In the genomic region with DNA sequence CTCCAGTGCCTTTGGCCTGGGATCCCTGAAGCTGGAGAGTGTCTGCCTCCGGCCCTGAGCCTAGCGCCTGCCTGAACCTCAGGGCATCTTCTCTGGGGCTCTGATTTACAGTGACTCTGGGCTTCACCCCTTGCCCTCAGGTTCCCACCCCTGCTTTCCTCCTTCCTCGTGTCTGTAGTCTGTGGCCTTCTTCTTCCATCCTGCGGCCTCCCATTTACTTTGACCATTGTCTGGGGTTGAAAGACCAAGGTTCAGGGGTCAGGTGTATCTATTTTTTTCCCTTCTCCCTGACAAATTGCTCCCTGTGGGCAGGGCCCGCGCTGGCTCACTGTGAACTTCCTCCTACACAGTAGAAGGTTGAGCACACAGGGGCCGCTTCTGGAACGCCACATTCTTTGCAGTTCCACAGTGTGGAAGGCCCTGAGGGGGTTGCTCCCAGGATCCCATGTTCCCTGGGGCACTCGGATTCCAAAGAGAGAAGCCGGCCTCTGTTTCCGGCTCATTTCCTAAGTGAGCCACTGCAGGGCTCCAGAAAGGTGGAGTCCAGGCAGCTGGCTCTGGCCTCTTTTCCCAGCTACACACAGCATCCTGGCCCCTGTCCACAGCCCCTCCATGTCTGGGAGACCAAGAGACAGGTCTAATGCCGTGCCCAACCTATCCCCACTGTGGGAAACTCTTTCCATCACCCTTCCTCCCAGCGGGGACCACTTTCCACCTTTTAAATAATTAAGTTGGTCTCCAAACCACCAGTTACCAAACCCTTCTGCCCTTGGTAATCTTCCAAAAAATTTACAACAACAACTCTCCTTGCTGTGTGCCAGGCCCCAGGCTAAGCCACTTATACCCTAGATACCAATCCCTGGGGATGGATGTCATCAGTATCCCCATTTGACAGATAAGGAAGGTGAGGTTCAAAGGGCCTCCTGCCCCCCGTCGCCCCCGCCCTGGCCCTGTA, we compare ENCODE assay signal across 10 cellular contexts.
DNase-seq lines count a peak whose midpoint lies in the region; ATAC-seq and TF ChIP-seq lines count a peak whose summit lies in the region.
"Had no signal": no experiment of that assay in that cellular context is flagged by ENCODE, and none has a peak within 500 bp of the region (broad histone marks: within the 10 kb centered on the region; RNA-seq: fewer than 3 reads in every experiment).

No MANE protein-coding gene starts in this region.

- H3K27ac ChIP-seq in cingulate gyrus (ENCODE audit: low read depth, low read length): peak overlapping the region; percentile 78
- H3K27ac ChIP-seq in muscle layer of duodenum (ENCODE audit: low read length): peak overlapping the region; percentile 16
- peak overlapping the region; percentile 73 to 87 (median 80) for H3K27ac ChIP-seq in transverse colon

- no peak for TF ChIP-seq CTCF in transverse colon (IDR thresholded peaks at IDR 0.05)

- no peaks in the 10 kb centered on the region for H3K36me3 ChIP-seq in muscle layer of duodenum (ENCODE audit: control insufficient read depth in 1 of 2, insufficient read depth in 2 of 2, low read length in 2 of 2)
- H3K36me3 ChIP-seq in transverse colon: no peaks in the 10 kb centered on the region

- no peak for TF ChIP-seq EP300 in transverse colon (IDR thresholded peaks at IDR 0.05; ENCODE audit: low read depth)

- H3K9me3 Mint-ChIP-seq in activated T-cell treated with anti-CD3 and anti-CD28 coated beads, Interleukin-2, amount 50 U/mL, for 24 hours: no peaks in the 10 kb centered on the region
- H3K9me3 Mint-ChIP-seq in activated T-cell treated with anti-CD3 and anti-CD28 coated beads, Interleukin-2, amount 50 U/mL, for 4 hours: no peaks in the 10 kb centered on the region
- H3K9me3 Mint-ChIP-seq in immature natural killer cell: no peaks in the 10 kb centered on the region

- peak; percentile 19 for DNase-seq in activated T-cell treated with anti-CD3 and anti-CD28 coated beads, Interleukin-2, amount 50 U/mL, for 24 hours
- no peak for DNase-seq in activated T-cell treated with anti-CD3 and anti-CD28 coated beads, Interleukin-2, amount 50 U/mL, for 4 hours
- DNase-seq in transverse colon (no peak), immature natural killer cell (no peak), hepatic stellate cell (ENCODE audit: low spot score) (no peak)
- DNase-seq: NCI-H2029 had no signal

- no peak for ATAC-seq in activated T-cell treated with anti-CD3 and anti-CD28 coated beads, Interleukin-2, amount 50 U/mL, for 4 hours
- ATAC-seq in GM18870 (IDR thresholded peaks at IDR 0.05; ENCODE audit: unreplicated experiment): no peak

- H3K4me1 ChIP-seq in muscle layer of duodenum (ENCODE audit: control insufficient read depth in 1 of 2, insufficient read depth in 2 of 2, low read length in 2 of 2): peaks cover 3 to 37% of the 10 kb centered on the region in 2 donors
- peaks cover 11 to 50% (median 25%) of the 10 kb centered on the region in 4 donors for H3K4me1 ChIP-seq in transverse colon

- intact Hi-C loops in transverse colon (cut with DNase I; ENCODE audit: low total_unique reads): no loop called here

- 79 to 100% methylated on average over 1 to 16 of the region's 16 CpGs for WGBS in transverse colon (ENCODE audit: low coverage in 1 of 2), 2 donors

- no peak for TF ChIP-seq POLR2A in transverse colon (IDR thresholded peaks at IDR 0.05)

- H3K27me3 Mint-ChIP-seq in activated T-cell treated with anti-CD3 and anti-CD28 coated beads, Interleukin-2, amount 50 U/mL, for 24 hours: no peaks in the 10 kb centered on the region
- peaks cover 2% of the 10 kb centered on the region for H3K27me3 Mint-ChIP-seq in activated T-cell treated with anti-CD3 and anti-CD28 coated beads, Interleukin-2, amount 50 U/mL, for 4 hours (ENCODE audit: low read depth)
- H3K27me3 Mint-ChIP-seq in immature natural killer cell (ENCODE audit: low read depth in 3 of 3): peaks cover 2 to 5% (median 5%) of the 10 kb centered on the region in 3 donors
- H3K27me3 Mint-ChIP-seq: activated CD4-positive, alpha-beta T cell treated with anti-CD3 and anti-CD28 coated beads for 36 hours had no signal

- H3K4me3 Mint-ChIP-seq in activated T-cell treated with anti-CD3 and anti-CD28 coated beads, Interleukin-2, amount 50 U/mL, for 24 hours: no peak overlapping the region
- H3K4me3 Mint-ChIP-seq in activated T-cell treated with anti-CD3 and anti-CD28 coated beads, Interleukin-2, amount 50 U/mL, for 4 hours: no peak overlapping the region
- no peak overlapping the region for H3K4me3 Mint-ChIP-seq in immature natural killer cell
- H3K4me3 Mint-ChIP-seq: activated CD4-positive, alpha-beta T cell treated with anti-CD3 and anti-CD28 coated beads for 36 hours had no signal

- no peak overlapping the region for H3K4me3 ChIP-seq in muscle layer of duodenum (ENCODE audit: low read depth in 1 of 2, low read length in 2 of 2)
- no peak overlapping the region for H3K4me3 ChIP-seq in transverse colon

- H3K27me3 ChIP-seq in muscle layer of duodenum (ENCODE audit: low read depth, low read length) (no peaks in the 10 kb centered on the region), transverse colon (peaks cover 4% of the 10 kb centered on the region)

- H3K9me3 ChIP-seq in muscle layer of duodenum (ENCODE audit: control insufficient read depth in 1 of 2, low read length in 2 of 2) (no peaks in the 10 kb centered on the region), transverse colon (no peaks in the 10 kb centered on the region)

- in situ Hi-C loops in transverse colon (cut with MboI; ENCODE audit: low pct_ligation_motif_present in 1 of 4, low pct_unique_long_range_greater_than_20kb in 1 of 4, low sequenced_read_pairs in 3 of 4): no loop called here

- no peak overlapping the region for H3K27ac Mint-ChIP-seq in activated T-cell treated with anti-CD3 and anti-CD28 coated beads, Interleukin-2, amount 50 U/mL, for 24 hours
- no peak overlapping the region for H3K27ac Mint-ChIP-seq in immature natural killer cell
- H3K27ac Mint-ChIP-seq: activated CD4-positive, alpha-beta T cell treated with anti-CD3 and anti-CD28 coated beads for 36 hours had no signal

- peaks cover 21% of the 10 kb centered on the region for H3K4me1 Mint-ChIP-seq in activated T-cell treated with anti-CD3 and anti-CD28 coated beads, Interleukin-2, amount 50 U/mL, for 24 hours (ENCODE audit: low read depth)
- H3K4me1 Mint-ChIP-seq in activated T-cell treated with anti-CD3 and anti-CD28 coated beads, Interleukin-2, amount 50 U/mL, for 4 hours (ENCODE audit: low read depth): peaks cover 10% of the 10 kb centered on the region
- H3K4me1 Mint-ChIP-seq in immature natural killer cell: peaks cover 6 to 10% of the 10 kb centered on the region in 2 donors

- no peaks in the 10 kb centered on the region for H3K36me3 Mint-ChIP-seq in activated T-cell treated with anti-CD3 and anti-CD28 coated beads, Interleukin-2, amount 50 U/mL, for 24 hours (ENCODE audit: low read depth)
- no peaks in the 10 kb centered on the region for H3K36me3 Mint-ChIP-seq in activated T-cell treated with anti-CD3 and anti-CD28 coated beads, Interleukin-2, amount 50 U/mL, for 4 hours (ENCODE audit: insufficient read depth)
- H3K36me3 Mint-ChIP-seq in immature natural killer cell: no peaks in the 10 kb centered on the region

Comparison
In these comparisons a context has a peak if more than half of its experiments do, and no peak if none do; other contexts are left out.
1. H3K27ac ChIP-seq: peak in every context shown above with its lines; median percentile 80 in transverse colon; 78 in cingulate gyrus; 16 in muscle layer of duodenum.